In genomic region chr10:111078505-111079185, GRCh38 we compare ENCODE assay signal across 14 cellular contexts. TPM values are rescaled to one million over a fixed set of nuclear protein-coding genes. Genes with fewer than 3 reads are reported as not detected.
DNase-seq lines count a peak whose midpoint lies in the region; ATAC-seq and TF ChIP-seq lines count a peak whose summit lies in the region.
"Had no signal": no experiment of that assay in that cellular context is flagged by ENCODE, and none has a peak within 500 bp of the region (broad histone marks: within the 10 kb centered on the region; RNA-seq: fewer than 3 reads in every experiment).

No MANE protein-coding gene starts in this region.

- H3K4me3 ChIP-seq in AG10803 (ENCODE audit: low read length) (peak overlapping the region; percentile 66), endodermal cell (ENCODE audit: low read length) (no peak overlapping the region), neuronal stem cell (ENCODE audit: low read length in 2 of 2) (peak overlapping the region in 1 of 2 donors; percentile 68)

- H3K36me3 Mint-ChIP-seq in endodermal cell (ENCODE audit: low read depth) = no peaks in the 10 kb centered on the region

- H4K8ac ChIP-seq in neuronal stem cell (ENCODE audit: low read depth, low read length) = peak overlapping the region; percentile 29

- H3K79me1 ChIP-seq in neuronal stem cell (ENCODE audit: low read depth, low read length) = no peaks in the 10 kb centered on the region

- no peaks in the 10 kb centered on the region for H3K36me3 ChIP-seq in endodermal cell (ENCODE audit: control insufficient read depth, insufficient read depth, low read length)
- no peaks in the 10 kb centered on the region for H3K36me3 ChIP-seq in neuronal stem cell (replicated peaks in 1 of 2; ENCODE audit: control insufficient read depth in 2 of 2, insufficient read depth in 2 of 2, low read length in 2 of 2)
- H3K36me3 ChIP-seq: right lobe of liver, SJSA1 had no signal

- H3K14ac ChIP-seq in neuronal stem cell (ENCODE audit: low read length) = no peak overlapping the region

- peak overlapping the region; percentile 47 for H3K4me3 Mint-ChIP-seq in endodermal cell

- H3K9me3 ChIP-seq in endodermal cell (ENCODE audit: control insufficient read depth, low read length) = no peaks in the 10 kb centered on the region
- peaks cover 0 to 10% of the 10 kb centered on the region in 2 donors for H3K9me3 ChIP-seq in neuronal stem cell (replicated peaks in 1 of 2; ENCODE audit: control insufficient read depth in 2 of 2, insufficient read depth in 1 of 2, low read depth in 1 of 2, low read length in 2 of 2)
- H3K9me3 ChIP-seq: right lobe of liver, SJSA1 had no signal

- H3K27me3 ChIP-seq in endodermal cell (ENCODE audit: control insufficient read depth, insufficient read depth, low read length, poor library complexity, severe bottlenecking) (peaks cover 85% of the 10 kb centered on the region), neuronal stem cell (ENCODE audit: control insufficient read depth in 3 of 3, insufficient read depth in 3 of 3, low read depth in 1 of 3, low read length in 3 of 3) (peaks cover 9 to 76% (median 32%) of the 10 kb centered on the region in 3 experiments)

- peaks cover 7% of the 10 kb centered on the region for H3K4me1 Mint-ChIP-seq in endodermal cell

- peaks cover 85% of the 10 kb centered on the region for H3K27me3 Mint-ChIP-seq in endodermal cell (ENCODE audit: insufficient read depth)

- 22 to 29% methylated on average over 62 to 104 of the region's 104 CpGs for WGBS in endodermal cell (ENCODE audit: insufficient coverage in 1 of 2, insufficient read length in 1 of 2), 2 experiments
- no CpG with 5 or more reads among the region's 104 CpGs for WGBS in neuronal stem cell (ENCODE audit: extremely low coverage in 2 of 2, insufficient read length in 2 of 2, insufficient replicate concordance in 1 of 2), 2 donors

- H2BK120ac ChIP-seq in neuronal stem cell (ENCODE audit: low read depth, low read length) = no peak overlapping the region

- peak overlapping the region; percentile 66 for H3K23ac ChIP-seq in neuronal stem cell (ENCODE audit: low read depth, low read length, poor library complexity)

- H3K9ac ChIP-seq in endodermal cell (ENCODE audit: extremely low read depth, low read length, poor library complexity, severe bottlenecking) (no peak overlapping the region), neuronal stem cell (ENCODE audit: low read depth, low read length, poor library complexity) (no peak overlapping the region)

- no peak overlapping the region for H3K4ac ChIP-seq in neuronal stem cell (ENCODE audit: low read length)

- H2BK5ac ChIP-seq in neuronal stem cell (ENCODE audit: low read length) = no peak overlapping the region

- no peak overlapping the region for H2BK12ac ChIP-seq in neuronal stem cell (ENCODE audit: low read length)

- H2BK15ac ChIP-seq in neuronal stem cell (ENCODE audit: low read length) = no peak overlapping the region

- peak overlapping the region; percentile 40 for H2AK5ac ChIP-seq in neuronal stem cell (ENCODE audit: low read depth, low read length)

- peak overlapping the region; percentile 30 for H3K4me2 ChIP-seq in neuronal stem cell (ENCODE audit: insufficient read depth, low read length, poor library complexity, severe bottlenecking)

- H3K27ac ChIP-seq in endodermal cell (ENCODE audit: low read depth, low read length) (no peak overlapping the region), neuronal stem cell (replicated peaks; ENCODE audit: low read length) (no peak overlapping the region)
- H3K27ac ChIP-seq: C4-2B, right lobe of liver, SJSA1 had no signal

- no peak overlapping the region for H2AFZ ChIP-seq in neuronal stem cell (ENCODE audit: low read length)

- H4K91ac ChIP-seq in neuronal stem cell (ENCODE audit: low read depth, low read length, poor library complexity) = no peak overlapping the region

- H3K18ac ChIP-seq in neuronal stem cell (ENCODE audit: low read length) = no peak overlapping the region

- peaks cover 10% of the 10 kb centered on the region for H3K9me3 Mint-ChIP-seq in endodermal cell

- TF ChIP-seq CTCF in AG10803 (conservative IDR thresholded peaks at IDR 0.05; ENCODE audit: low read length) (no peak), GM20000 (IDR thresholded peaks at IDR 0.05; ENCODE audit: extremely low read depth, missing control alignments) (no peak), endodermal cell (conservative IDR thresholded peaks at IDR 0.05) (peak; percentile 21)

- no peaks in the 10 kb centered on the region for H3K4me1 ChIP-seq in endodermal cell (ENCODE audit: control insufficient read depth, insufficient read depth, low read length)
- H3K4me1 ChIP-seq in neuronal stem cell (ENCODE audit: control insufficient read depth in 2 of 2, insufficient read depth in 1 of 2, low read depth in 1 of 2, low read length in 2 of 2) = peaks cover 3 to 6% of the 10 kb centered on the region in 2 donors

- DNase-seq in AG10803 (ENCODE audit: low read depth) = no peak
- peak; percentile 33 for DNase-seq in GM20000 (ENCODE audit: low spot score)
- DNase-seq in endodermal cell = peak; percentile 71
- DNase-seq in neuronal stem cell (ENCODE audit: low spot score) = no peak
- DNase-seq: activated CD4-positive, CD25-positive, alpha-beta regulatory T cell; NCI-H1417 treated with DMSO at 0.1 percent for 48 hours; NCI-H774 had no signal

- ATAC-seq in HG02981 (IDR thresholded peaks at IDR 0.05; ENCODE audit: unreplicated experiment) (no peak), GM21423 (IDR thresholded peaks at IDR 0.05; ENCODE audit: unreplicated experiment) (no peak), GM21360 (IDR thresholded peaks at IDR 0.05; ENCODE audit: unreplicated experiment) (no peak), HG03432 (IDR thresholded peaks at IDR 0.05; ENCODE audit: unreplicated experiment) (no peak)

- H3K27ac Mint-ChIP-seq in endodermal cell = no peak overlapping the region

RNA-seq across cellular contexts. Expression of gene ADRA2A, which starts 1.8 kb away (rescaled TPM):
- under 1 TPM in 1 of 2 donors, not detected in 1; 0.13 TPM for total RNA-seq in endodermal cell
- 0.53 TPM for polyA plus RNA-seq in endodermal cell (2013, experiment 1 of 2)
- polyA plus RNA-seq in endodermal cell (2013, experiment 2 of 2) = 0.87 TPM
- polyA plus RNA-seq in neuronal stem cell (2013, experiment 1 of 2) = 0.11 TPM
- polyA plus RNA-seq in neuronal stem cell (2013, experiment 2 of 2) = 0.12 TPM

Comparison
In these comparisons a context has a peak if more than half of its experiments do, and no peak if none do; other contexts are left out.
1. DNase-seq: peak in GM20000 (single experiment) and endodermal cell (single experiment); none in AG10803 (single experiment) and neuronal stem cell (single experiment).